ENCODE assay signal across 11 cellular contexts in the genomic region with DNA sequence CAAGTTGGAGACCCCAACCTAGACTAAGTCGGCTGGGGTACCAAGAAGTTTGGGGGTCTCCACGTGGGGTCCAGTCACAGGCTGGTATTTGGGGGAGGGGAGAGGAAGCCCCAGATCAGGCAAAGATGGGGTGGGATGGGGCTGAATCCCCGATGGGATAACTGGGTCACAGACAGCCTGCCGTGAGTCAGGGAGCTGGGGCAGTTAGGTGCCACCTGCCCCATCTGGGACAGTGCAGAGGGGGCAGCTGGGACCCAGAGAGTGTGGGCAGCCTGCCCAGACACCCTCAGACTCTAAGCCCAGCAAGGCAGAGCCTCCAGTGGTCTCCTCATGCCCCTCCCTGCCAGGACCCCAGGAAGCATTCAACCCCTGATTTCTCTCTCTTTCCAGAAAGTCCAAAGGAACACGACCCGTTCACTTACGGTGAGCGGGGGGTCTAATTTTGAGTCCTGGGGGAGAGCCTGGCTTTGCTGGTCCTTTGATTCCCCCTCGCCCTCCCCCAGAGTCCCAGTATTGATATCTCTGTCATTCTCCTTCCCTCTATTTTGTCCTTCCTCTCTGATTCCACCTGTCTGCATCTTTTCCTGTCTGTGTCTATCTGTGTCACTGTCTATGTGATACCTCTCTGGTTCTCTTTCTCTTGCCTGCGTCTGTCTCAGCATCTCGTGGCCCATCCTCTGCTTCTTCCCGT. TPM values are rescaled to one million over a fixed set of nuclear protein-coding genes. Genes with fewer than 3 reads are reported as not detected.
DNase-seq lines count a peak whose midpoint lies in the region; ATAC-seq, FAIRE-seq and TF ChIP-seq lines count a peak whose summit lies in the region.
"Had no signal": no experiment of that assay in that cellular context is flagged by ENCODE, and none has a peak within 500 bp of the region (broad histone marks: within the 10 kb centered on the region; RNA-seq: fewer than 3 reads in every experiment).

No MANE protein-coding gene starts in this region.

- peaks cover 23% of the 10 kb centered on the region for H3K27me3 Mint-ChIP-seq in activated CD4-positive, alpha-beta T cell treated with anti-CD3 and anti-CD28 coated beads, Interleukin-2, amount 10 ng/mL, durations not matched to agents 24 days and 14 days
- peaks cover 10 to 18% of the 10 kb centered on the region in 2 donors for H3K27me3 Mint-ChIP-seq in natural killer cell treated with Interleukin-12 subunit alpha and Interleukin-12 subunit beta and Interleukin-15 and Interleukin-18, amount 100 ng/mL, for 72 hours
- H3K27me3 Mint-ChIP-seq in type B pancreatic cell, result peaks cover 47% of the 10 kb centered on the region

- TF ChIP-seq CTCF in H1 (IDR thresholded peaks at IDR 0.05; ENCODE audit: control extremely low read depth in 1 of 3, insufficient read depth in 1 of 3, low read depth in 1 of 3, low read length in 3 of 3) (no peak), type B pancreatic cell (conservative IDR thresholded peaks at IDR 0.05) (no peak)

- H3K4me3 ChIP-seq in H1 (ENCODE audit: extremely low read depth in 1 of 4, insufficient read depth in 2 of 4, low read depth in 3 of 4, low read length in 4 of 4), result peak overlapping the region in 1 of 4 experiments; percentile 38; a peak in 1 of 8 replicates
- H3K4me3 ChIP-seq: mucosa of descending colon had no signal

- no peak overlapping the region for H3K27ac Mint-ChIP-seq in activated CD4-positive, alpha-beta T cell treated with anti-CD3 and anti-CD28 coated beads, Interleukin-2, amount 10 ng/mL, durations not matched to agents 24 days and 14 days
- no peak overlapping the region for H3K27ac Mint-ChIP-seq in natural killer cell treated with Interleukin-12 subunit alpha and Interleukin-12 subunit beta and Interleukin-15 and Interleukin-18, amount 100 ng/mL, for 72 hours
- H3K27ac Mint-ChIP-seq in type B pancreatic cell, result peak overlapping the region; percentile 64

- FAIRE-seq in H1 (lab: Jason Lieb, UNC), result no peak

- peak overlapping the region; percentile 88; the same call in 1 of the 2 replicates for H2BK15ac ChIP-seq in H1 (ENCODE audit: low read length)

- WGBS in H1 (ENCODE audit: extremely low coverage in 1 of 2, insufficient coverage in 1 of 2, insufficient read length in 1 of 2, insufficient replicate concordance in 2 of 2, low coverage in 1 of 2, low lambda C conversion rate in 2 of 2, missing lambda C conversion rate in 1 of 2), 2 experiments, result 88% methylated on average over 9 of the region's 12 CpGs; no CpG with 5 or more reads in 1 of the 2 experiments

- no peak for ATAC-seq in natural killer cell treated with Interleukin-12 subunit alpha and Interleukin-12 subunit beta and Interleukin-15 and Interleukin-18, amount 100 ng/mL, for 72 hours
- no peak for ATAC-seq in GM19467 (IDR thresholded peaks at IDR 0.05; ENCODE audit: unreplicated experiment)

- no peaks in the 10 kb centered on the region for H3K9me3 Mint-ChIP-seq in activated CD4-positive, alpha-beta T cell treated with anti-CD3 and anti-CD28 coated beads, Interleukin-2, amount 10 ng/mL, durations not matched to agents 24 days and 14 days
- no peaks in the 10 kb centered on the region for H3K9me3 Mint-ChIP-seq in natural killer cell treated with Interleukin-12 subunit alpha and Interleukin-12 subunit beta and Interleukin-15 and Interleukin-18, amount 100 ng/mL, for 72 hours
- H3K9me3 Mint-ChIP-seq in type B pancreatic cell, result no peaks in the 10 kb centered on the region

- peaks cover 0 to 3% of the 10 kb centered on the region in 2 experiments for H4K20me1 ChIP-seq in H1 (replicated peaks in 1 of 2; ENCODE audit: control insufficient read depth in 1 of 2, insufficient read depth in 2 of 2, low read length in 2 of 2)

- peaks cover 0 to 18% (median 8%) of the 10 kb centered on the region in 4 experiments; a peak in 5 of 7 replicates for H3K27me3 ChIP-seq in H1 (replicated peaks in 1 of 4; ENCODE audit: control insufficient read depth in 3 of 4, extremely low read depth in 1 of 4, insufficient read depth in 3 of 4, low read length in 3 of 4)

- H3K4me3 Mint-ChIP-seq in activated CD4-positive, alpha-beta T cell treated with anti-CD3 and anti-CD28 coated beads, Interleukin-2, amount 10 ng/mL, durations not matched to agents 24 days and 14 days, result peak overlapping the region; percentile 43
- peak overlapping the region; percentile 75 for H3K4me3 Mint-ChIP-seq in natural killer cell treated with Interleukin-12 subunit alpha and Interleukin-12 subunit beta and Interleukin-15 and Interleukin-18, amount 100 ng/mL, for 72 hours
- H3K4me3 Mint-ChIP-seq in type B pancreatic cell, result peak overlapping the region; percentile 78

- H3K79me1 ChIP-seq in H1 (ENCODE audit: low read depth, low read length), result no peaks in the 10 kb centered on the region

- no peak overlapping the region for H3K56ac ChIP-seq in H1 (replicated peaks; ENCODE audit: insufficient read length, low read depth, low read length)

- no peak overlapping the region for H3K4ac ChIP-seq in H1 (replicated peaks; ENCODE audit: insufficient read length, low read depth, low read length)

- no peak for TF ChIP-seq RAD21 in H1 (IDR thresholded peaks at IDR 0.05 in 1 of 2, conservative IDR thresholded peaks at IDR 0.05 in 1 of 2; ENCODE audit: low read depth in 2 of 2, low read length in 2 of 2)

- no peak overlapping the region for H3K23ac ChIP-seq in H1 (ENCODE audit: insufficient read length)

- H4K5ac ChIP-seq in H1 (ENCODE audit: insufficient read length, low read depth, low read length), result no peak overlapping the region

- no peak overlapping the region for H3K9ac ChIP-seq in H1 (replicated peaks in 1 of 4; ENCODE audit: extremely low read depth in 1 of 4, low read depth in 3 of 4, low read length in 3 of 4)

- H2AK5ac ChIP-seq in H1 (ENCODE audit: low read depth, low read length), result peak overlapping the region; percentile 65; the same call in 1 of the 2 replicates

- H3K4me2 ChIP-seq in H1 (ENCODE audit: insufficient read depth in 1 of 2, low read depth in 2 of 2, low read length in 2 of 2), result peak overlapping the region; percentile 66 to 78; a peak in 3 of 4 replicates

- no peak overlapping the region for H2BK20ac ChIP-seq in H1 (ENCODE audit: low read length)

- peak; percentile 61 for DNase-seq in activated CD4-positive, alpha-beta T cell treated with anti-CD3 and anti-CD28 coated beads, Interleukin-2, amount 10 ng/mL, durations not matched to agents 24 days and 14 days
- no peak for DNase-seq in activated CD4-positive, alpha-beta T cell treated with anti-CD3 and anti-CD28 coated beads, Interleukin-2, amount 50 U/mL, for 48 hours
- DNase-seq in H1 (ENCODE audit: low read depth in 1 of 2, low spot score in 2 of 2), result no peak
- no peak for DNase-seq in natural killer cell treated with Interleukin-12 subunit alpha and Interleukin-12 subunit beta and Interleukin-15 and Interleukin-18, amount 100 ng/mL, for 72 hours (ENCODE audit: low spot score)
- DNase-seq in type B pancreatic cell (ENCODE audit: extremely low spot score, unreplicated experiment), result no peak
- DNase-seq in NCI-H2029 (lab: John Stamatoyannopoulos, UW), result no peak
- no peak for DNase-seq in NCI-H1417 treated with DMSO at 0.1 percent for 48 hours (lab: John Stamatoyannopoulos, UW)

- H3K79me2 ChIP-seq in H1 (ENCODE audit: control insufficient read depth in 1 of 2, insufficient read depth in 2 of 2, low read length in 2 of 2), result no peaks in the 10 kb centered on the region

- no peaks in the 10 kb centered on the region for H3K36me3 ChIP-seq in H1 (ENCODE audit: control insufficient read depth in 2 of 4, insufficient read depth in 4 of 4, low read length in 3 of 4)

- H3K4me1 ChIP-seq in H1 (replicated peaks in 1 of 4; ENCODE audit: control insufficient read depth in 3 of 4, insufficient read depth in 4 of 4, low read length in 3 of 4), result peaks cover 8 to 32% (median 25%) of the 10 kb centered on the region in 4 experiments

- no peaks in the 10 kb centered on the region for H3K9me3 ChIP-seq in H1 (ENCODE audit: insufficient read depth in 2 of 2, low read depth in 1 of 2, low read length in 1 of 2)
- H3K9me3 ChIP-seq: mucosa of descending colon had no signal

- no peak overlapping the region for H2BK120ac ChIP-seq in H1 (replicated peaks; ENCODE audit: low read depth, low read length)

- H3K4me1 Mint-ChIP-seq in activated CD4-positive, alpha-beta T cell treated with anti-CD3 and anti-CD28 coated beads, Interleukin-2, amount 10 ng/mL, durations not matched to agents 24 days and 14 days, result peaks cover 35% of the 10 kb centered on the region
- H3K4me1 Mint-ChIP-seq in natural killer cell treated with Interleukin-12 subunit alpha and Interleukin-12 subunit beta and Interleukin-15 and Interleukin-18, amount 100 ng/mL, for 72 hours (ENCODE audit: low read depth in 2 of 2), result peaks cover 20 to 30% of the 10 kb centered on the region in 2 donors
- peaks cover 38% of the 10 kb centered on the region for H3K4me1 Mint-ChIP-seq in type B pancreatic cell (ENCODE audit: unreplicated experiment)

- POLR2A ChIA-PET in H1 (lab: Charles Lee; ENCODE audit: partially characterized antibody), result interaction anchor here (1.0 to 1.1 kb wide), 2 partner anchors 17 to 84 kb away, joined by 3 to 4 read pairs; no protein-coding TSS in a partner anchor

- H3K23me2 ChIP-seq in H1 (ENCODE audit: low read depth, low read length), result peaks cover 20% of the 10 kb centered on the region; the same call in 1 of the 2 replicates

- H4K91ac ChIP-seq in H1 (replicated peaks; ENCODE audit: insufficient read length, low read length), result no peak overlapping the region

- no peak overlapping the region for H3K27ac ChIP-seq in H1 (ENCODE audit: low read depth, low read length)

- no peak overlapping the region for H4K8ac ChIP-seq in H1 (ENCODE audit: extremely low read depth, insufficient read depth, low read length)

- TF ChIP-seq POLR2A in H1 (IDR thresholded peaks at IDR 0.05; ENCODE audit: control extremely low read depth in 1 of 2, low read depth in 2 of 2, low read length in 2 of 2), result no peak

- no peak overlapping the region for H2AFZ ChIP-seq in H1 (ENCODE audit: low read length)

- H3K18ac ChIP-seq in H1 (ENCODE audit: extremely low read depth, low read length), result no peak overlapping the region; the same call in 1 of the 2 replicates

- intact Hi-C loops in activated CD4-positive, alpha-beta T cell treated with anti-CD3 and anti-CD28 coated beads, Interleukin-2, amount 10 ng/mL, durations not matched to agents 24 days and 14 days (cut with micrococcal nuclease), result no loop called here

- no peaks in the 10 kb centered on the region for H3K36me3 Mint-ChIP-seq in activated CD4-positive, alpha-beta T cell treated with anti-CD3 and anti-CD28 coated beads, Interleukin-2, amount 10 ng/mL, durations not matched to agents 24 days and 14 days (ENCODE audit: low read depth)
- H3K36me3 Mint-ChIP-seq in natural killer cell treated with Interleukin-12 subunit alpha and Interleukin-12 subunit beta and Interleukin-15 and Interleukin-18, amount 100 ng/mL, for 72 hours, result no peaks in the 10 kb centered on the region
- no peaks in the 10 kb centered on the region for H3K36me3 Mint-ChIP-seq in type B pancreatic cell

- H2BK5ac ChIP-seq in H1 (ENCODE audit: low read depth, low read length), result no peak overlapping the region; the same call in 1 of the 2 replicates

- H2BK12ac ChIP-seq in H1 (ENCODE audit: low read depth, low read length), result peak overlapping the region; percentile 60; the same call in 1 of the 2 replicates

- TF ChIP-seq EP300 in H1 (IDR thresholded peaks at IDR 0.05; ENCODE audit: borderline replicate concordance in 1 of 2, low read depth in 2 of 2, low read length in 2 of 2), result no peak

- no peak overlapping the region for H3K14ac ChIP-seq in H1 (ENCODE audit: insufficient read length)

- CTCF ChIA-PET in H1 (lab: Charles Lee; ENCODE audit: partially characterized antibody), result interaction anchor here (0.6 to 10.2 kb wide), 11 partner anchors 17 to 213 kb away, joined by 3 to 154 read pairs (median 5); a partner anchor contains a TSS

RNA-seq across cellular contexts. Expression of a gene that starts 1.7 kb away (rescaled TPM):
- total RNA-seq in activated CD4-positive, alpha-beta T cell treated with anti-CD3 and anti-CD28 coated beads, Interleukin-2, amount 10 ng/mL, durations not matched to agents 24 days and 14 days, result 0.79 TPM in 1 of 2 replicates, not detected in the other
- total RNA-seq in H1 (2021; fragmentation: NEBNext Ultra II Directional; extraction: Animal tissue kit (Norgen Biotek cat#: 25700)), result 8.1 and 10.3 TPM in 2 replicates
- polyA plus RNA-seq in H1 (2011; rRNA removed), result 1.6 and 3.3 TPM in 2 replicates
- 2.7 TPM for polyA plus RNA-seq in H1 (2011; cell fraction: cytosol; rRNA removed)
- 6.7 TPM for polyA plus RNA-seq in H1 (2011; cell fraction: nucleus; rRNA removed)
- polyA plus RNA-seq in H1 (2012, experiment 1 of 2), result 7.4 to 19.9 TPM (median 15.6 TPM) in 4 replicates
- 4.1 TPM for polyA plus RNA-seq in H1 (2012, experiment 2 of 2)
- 10.4 TPM for polyA plus RNA-seq in H1 (2013, experiment 1 of 2)
- 10.3 TPM for polyA plus RNA-seq in H1 (2013, experiment 2 of 2)
- polyA minus RNA-seq in H1 (2011; rRNA and poly(A)+ RNA removed), result 0.49 and 0.69 TPM in 2 replicates
- 2.1 TPM for polyA minus RNA-seq in H1 (2011; cell fraction: cytosol; rRNA and poly(A)+ RNA removed)
- 4.1 TPM for polyA minus RNA-seq in H1 (2011; cell fraction: nucleus; rRNA and poly(A)+ RNA removed)
- total RNA-seq in natural killer cell treated with Interleukin-12 subunit alpha and Interleukin-12 subunit beta and Interleukin-15 and Interleukin-18, amount 100 ng/mL, for 72 hours, result not detected
- total RNA-seq in type B pancreatic cell (ENCODE audit: low replicate concordance), result 2.0 and 5.3 TPM in 2 replicates
- total RNA-seq: A673, MCF 10A had no signal

RNA-seq across cellular contexts. Expression of a gene that starts 2.7 kb away (rescaled TPM):
- 0.23 TPM in 1 of 2 replicates, not detected in the other for total RNA-seq in activated CD4-positive, alpha-beta T cell treated with anti-CD3 and anti-CD28 coated beads, Interleukin-2, amount 10 ng/mL, durations not matched to agents 24 days and 14 days
- total RNA-seq in H1 (2021; fragmentation: NEBNext Ultra II Directional; extraction: Animal tissue kit (Norgen Biotek cat#: 25700)), result 14.3 and 15.4 TPM in 2 replicates
- 12.1 and 17.5 TPM in 2 replicates for polyA plus RNA-seq in H1 (2011; rRNA removed)
- 9.0 TPM for polyA plus RNA-seq in H1 (2011; cell fraction: cytosol; rRNA removed)
- 18.6 TPM for polyA plus RNA-seq in H1 (2011; cell fraction: nucleus; rRNA removed)
- 20.2 to 24.4 TPM (median 21.9 TPM) in 4 replicates for polyA plus RNA-seq in H1 (2012, experiment 1 of 2)
- 20.8 TPM for polyA plus RNA-seq in H1 (2012, experiment 2 of 2)
- polyA plus RNA-seq in H1 (2013, experiment 1 of 2), result 22.7 TPM
- 23.8 TPM for polyA plus RNA-seq in H1 (2013, experiment 2 of 2)
- 2.2 and 3.6 TPM in 2 replicates for polyA minus RNA-seq in H1 (2011; rRNA and poly(A)+ RNA removed)
- polyA minus RNA-seq in H1 (2011; cell fraction: cytosol; rRNA and poly(A)+ RNA removed), result 1.5 TPM
- 3.2 TPM for polyA minus RNA-seq in H1 (2011; cell fraction: nucleus; rRNA and poly(A)+ RNA removed)
- total RNA-seq in natural killer cell treated with Interleukin-12 subunit alpha and Interleukin-12 subunit beta and Interleukin-15 and Interleukin-18, amount 100 ng/mL, for 72 hours, result not detected
- 1.5 TPM in 1 of 2 replicates, not detected in the other for total RNA-seq in type B pancreatic cell (ENCODE audit: low replicate concordance)
- total RNA-seq: MCF 10A had no signal

RNA-seq across cellular contexts. Expression of a gene that starts 5.5 kb away (rescaled TPM):
- 0.07 and 0.16 TPM in 2 replicates for total RNA-seq in activated CD4-positive, alpha-beta T cell treated with anti-CD3 and anti-CD28 coated beads, Interleukin-2, amount 10 ng/mL, durations not matched to agents 24 days and 14 days
- 2.0 and 2.9 TPM in 2 replicates for total RNA-seq in H1 (2021; fragmentation: NEBNext Ultra II Directional; extraction: Animal tissue kit (Norgen Biotek cat#: 25700))
- polyA plus RNA-seq in H1 (2011; rRNA removed), result 8.2 and 9.4 TPM in 2 replicates
- polyA plus RNA-seq in H1 (2011; cell fraction: cytosol; rRNA removed), result 9.4 TPM
- polyA plus RNA-seq in H1 (2011; cell fraction: nucleus; rRNA removed), result 32.9 TPM
- 5.6 to 9.8 TPM (median 8.1 TPM) in 4 replicates for polyA plus RNA-seq in H1 (2012, experiment 1 of 2)
- polyA plus RNA-seq in H1 (2012, experiment 2 of 2), result 2.6 TPM
- polyA plus RNA-seq in H1 (2013, experiment 1 of 2), result 2.1 TPM
- polyA plus RNA-seq in H1 (2013, experiment 2 of 2), result 2.1 TPM
- 0.88 and 2.1 TPM in 2 replicates for polyA minus RNA-seq in H1 (2011; rRNA and poly(A)+ RNA removed)
- 0.66 TPM for polyA minus RNA-seq in H1 (2011; cell fraction: cytosol; rRNA and poly(A)+ RNA removed)
- 4.2 TPM for polyA minus RNA-seq in H1 (2011; cell fraction: nucleus; rRNA and poly(A)+ RNA removed)
- not detected for total RNA-seq in natural killer cell treated with Interleukin-12 subunit alpha and Interleukin-12 subunit beta and Interleukin-15 and Interleukin-18, amount 100 ng/mL, for 72 hours
- total RNA-seq in type B pancreatic cell (ENCODE audit: low replicate concordance), result 0.21 and 2.2 TPM in 2 replicates
- total RNA-seq: A673, MCF 10A had no signal

RNA-seq across cellular contexts. Expression of a gene that starts 14.2 kb away (rescaled TPM):
- 273 and 286 TPM in 2 replicates for total RNA-seq in activated CD4-positive, alpha-beta T cell treated with anti-CD3 and anti-CD28 coated beads, Interleukin-2, amount 10 ng/mL, durations not matched to agents 24 days and 14 days
- total RNA-seq in H1 (2021; fragmentation: NEBNext Ultra II Directional; extraction: Animal tissue kit (Norgen Biotek cat#: 25700)), result 99.0 and 104 TPM in 2 replicates
- 167 and 191 TPM in 2 replicates for polyA plus RNA-seq in H1 (2011; rRNA removed)
- polyA plus RNA-seq in H1 (2011; cell fraction: cytosol; rRNA removed), result 117 TPM
- polyA plus RNA-seq in H1 (2011; cell fraction: nucleus; rRNA removed), result 131 TPM
- 113 to 185 TPM (median 177 TPM) in 4 replicates for polyA plus RNA-seq in H1 (2012, experiment 1 of 2)
- 175 TPM for polyA plus RNA-seq in H1 (2012, experiment 2 of 2)
- 277 TPM for polyA plus RNA-seq in H1 (2013, experiment 1 of 2)
- polyA plus RNA-seq in H1 (2013, experiment 2 of 2), result 347 TPM
- polyA minus RNA-seq in H1 (2011; rRNA and poly(A)+ RNA removed), result 89.3 and 107 TPM in 2 replicates
- 89.5 TPM for polyA minus RNA-seq in H1 (2011; cell fraction: cytosol; rRNA and poly(A)+ RNA removed)
- 51.4 TPM for polyA minus RNA-seq in H1 (2011; cell fraction: nucleus; rRNA and poly(A)+ RNA removed)
- 100 to 1,000 TPM; 141 to 236 TPM for total RNA-seq in natural killer cell treated with Interleukin-12 subunit alpha and Interleukin-12 subunit beta and Interleukin-15 and Interleukin-18, amount 100 ng/mL, for 72 hours
- 24.2 and 92.8 TPM in 2 replicates for total RNA-seq in type B pancreatic cell (ENCODE audit: low replicate concordance)

RNA-seq across cellular contexts. Expression of a gene that starts 24.7 kb away (rescaled TPM):
- total RNA-seq in activated CD4-positive, alpha-beta T cell treated with anti-CD3 and anti-CD28 coated beads, Interleukin-2, amount 10 ng/mL, durations not matched to agents 24 days and 14 days, result not detected in 2 replicates
- total RNA-seq in H1 (2021; fragmentation: NEBNext Ultra II Directional; extraction: Animal tissue kit (Norgen Biotek cat#: 25700)), result 0.86 TPM in 1 of 2 replicates, not detected in the other
- 0.09 and 0.33 TPM in 2 replicates for polyA plus RNA-seq in H1 (2011; rRNA removed)
- 0.22 TPM for polyA plus RNA-seq in H1 (2011; cell fraction: cytosol; rRNA removed)
- 0.66 TPM for polyA plus RNA-seq in H1 (2011; cell fraction: nucleus; rRNA removed)
- 0.41 to 0.76 TPM (median 0.57 TPM) in 3 of 4 replicates, not detected in the other for polyA plus RNA-seq in H1 (2012, experiment 1 of 2)
- polyA plus RNA-seq in H1 (2012, experiment 2 of 2), result not detected
- 0.10 TPM for polyA plus RNA-seq in H1 (2013, experiment 1 of 2)
- polyA plus RNA-seq in H1 (2013, experiment 2 of 2), result 0.37 TPM
- polyA minus RNA-seq in H1 (2011; rRNA and poly(A)+ RNA removed), result 1.5 TPM in 1 of 2 replicates, not detected in the other
- not detected for polyA minus RNA-seq in H1 (2011; cell fraction: cytosol; rRNA and poly(A)+ RNA removed)
- not detected for polyA minus RNA-seq in H1 (2011; cell fraction: nucleus; rRNA and poly(A)+ RNA removed)
- not detected for total RNA-seq in natural killer cell treated with Interleukin-12 subunit alpha and Interleukin-12 subunit beta and Interleukin-15 and Interleukin-18, amount 100 ng/mL, for 72 hours
- 77.5 and 157 TPM in 2 replicates for total RNA-seq in type B pancreatic cell (ENCODE audit: low replicate concordance)
- total RNA-seq: A673 had no signal
